23 cellular contexts compared by ENCODE assay signal in genomic region chr13:59963383-59963782, GRCh38.
"Had no signal": no experiment of that assay in that cellular context is flagged by ENCODE, and none has a peak within 500 bp of the region (broad histone marks: within the 10 kb centered on the region; RNA-seq: fewer than 3 reads in every experiment).

No MANE protein-coding gene starts in this region.

- H3K27me3 ChIP-seq: dorsolateral prefrontal cortex, left lung, neural progenitor cell, right lobe of liver, thyroid gland, vagina had no signal

- H3K27ac ChIP-seq: dorsolateral prefrontal cortex, left lung, neural progenitor cell, parathyroid adenoma, right lobe of liver, thyroid gland, vagina had no signal

- H3K36me3 ChIP-seq: left lung, neural progenitor cell, right lobe of liver, thyroid gland, vagina had no signal

- H3K9me3 ChIP-seq: left lung, right lobe of liver, thyroid gland, vagina had no signal

- FAIRE-seq: frontal cortex, islet of Langerhans had no signal

- ATAC-seq: left cardiac atrium; left lung; naive thymus-derived CD4-positive, alpha-beta T cell; right lobe of liver; stimulated activated naive CD8-positive, alpha-beta T cell treated with anti-CD3 and anti-CD28 coated beads, Interleukin-15, amount 100 ng/mL, for 72 hours had no signal

- DNase-seq: dorsolateral prefrontal cortex; effector CD4-positive, alpha-beta T cell; hypothalamus; left cardiac atrium; left lung; mesenchymal stem cell; midbrain; naive thymus-derived CD4-positive, alpha-beta T cell; right lobe of liver; stimulated activated CD4-positive, alpha-beta T cell treated with anti-CD3 and anti-CD28 coated beads, Interleukin-12 subunit alpha, Interleukin-12 subunit beta, amount 100 ng/mL, for 4 hours; stimulated activated CD4-positive, alpha-beta T cell treated with anti-CD3 and anti-CD28 coated beads, Interleukin-1b, Interleukin-23, amount 100 ng/mL, for 48 hours; stimulated activated CD4-positive, alpha-beta T cell treated with anti-CD3 and anti-CD28 coated beads, Interleukin-4, amount 100 ng/mL, for 1 hour; stimulated activated CD8-positive, alpha-beta memory T cell treated with anti-CD3 and anti-CD28 coated beads, Interleukin-4, amount 100 ng/mL, for 48 hours; stimulated activated naive CD4-positive, alpha-beta T cell; stimulated activated naive CD8-positive, alpha-beta T cell treated with anti-CD3 and anti-CD28 coated beads, Interleukin-15, amount 100 ng/mL, for 72 hours; thyroid gland; trophoblast cell had no signal

- H3K4me3 ChIP-seq: dorsolateral prefrontal cortex, left lung, neural progenitor cell, right lobe of liver, smooth muscle cell, thyroid gland, vagina had no signal

- H3K4me1 ChIP-seq: left lung, neural progenitor cell, parathyroid adenoma, right lobe of liver, thyroid gland, vagina had no signal
